1 cellular context compared by ENCODE assay signal in genomic region chr15:73991726-73992593, GRCh38.
TF ChIP-seq lines count a peak whose summit lies in the region.

Gene STOML1, minus strand, starts transcription at chr15:73992295. Its CDS starts 72 bp downstream, at chr15:73992223.

TF ChIP-seq in HepG2, 621 proteins besides CTCF, POLR2A, EP300 and RAD21 (continued from another document and continues in another):
- TF ChIP-seq SALL2 (CRISPR knock-in tag; IDR thresholded peaks at IDR 0.05) (peak; percentile 88; the same call in 1 of the 2 replicates), ZNF232 (CRISPR knock-in tag; IDR thresholded peaks at IDR 0.05; ENCODE audit: borderline replicate concordance) (no peak), GABPB1 (CRISPR knock-in tag; IDR thresholded peaks at IDR 0.05) (peak; percentile 94), MAX (IDR thresholded peaks at IDR 0.05) (peak; percentile 81), ZNF788 (CRISPR knock-in tag; IDR thresholded peaks at IDR 0.05; ENCODE audit: borderline replicate concordance) (peak; percentile 73; the same call in 1 of the 2 replicates), ZKSCAN8 (CRISPR knock-in tag; IDR thresholded peaks at IDR 0.05; ENCODE audit: borderline replicate concordance) (no peak), SMC3 (IDR thresholded peaks at IDR 0.05; ENCODE audit: low read length) (no peak), ZNF234 (CRISPR knock-in tag; conservative IDR thresholded peaks at IDR 0.05) (no peak), DMAP1 (CRISPR knock-in tag; IDR thresholded peaks at IDR 0.05) (peak; percentile 38; the same call in 1 of the 2 replicates), ZNF12 (CRISPR knock-in tag; IDR thresholded peaks at IDR 0.05) (no peak), EED (CRISPR knock-in tag; IDR thresholded peaks at IDR 0.05) (no peak), ZEB1 (IDR thresholded peaks at IDR 0.05; ENCODE audit: insufficient replicate concordance, low read depth) (no peak), ZNF543 (CRISPR knock-in tag; IDR thresholded peaks at IDR 0.05) (0 out of 2 replicates have a peak, but pooled peaks have one; percentile 60), ZNF296 (CRISPR knock-in tag; conservative IDR thresholded peaks at IDR 0.05) (no peak), U2AF2 (IDR thresholded peaks at IDR 0.05; ENCODE audit: low read depth, low read length) (no peak), ZNF777 (CRISPR knock-in tag; IDR thresholded peaks at IDR 0.05) (peak; percentile 51; the same call in 1 of the 2 replicates), RERE (CRISPR knock-in tag; IDR thresholded peaks at IDR 0.05; ENCODE audit: low read depth) (no peak), ZNF335 (CRISPR knock-in tag; IDR thresholded peaks at IDR 0.05) (no peak), SP5 (CRISPR knock-in tag; IDR thresholded peaks at IDR 0.05; ENCODE audit: borderline replicate concordance, low read depth) (peak; percentile 55; the same call in 1 of the 2 replicates), CEBPZ (IDR thresholded peaks at IDR 0.05; ENCODE audit: low read length) (no peak), RXRA (CRISPR knock-in tag; IDR thresholded peaks at IDR 0.05) (peak; percentile 58), ZNF275 (CRISPR knock-in tag; IDR thresholded peaks at IDR 0.05; ENCODE audit: borderline replicate concordance) (no peak), MTERF4 (CRISPR knock-in tag; IDR thresholded peaks at IDR 0.05) (peak; percentile 73; the same call in 1 of the 2 replicates), ZNF569 (CRISPR knock-in tag; IDR thresholded peaks at IDR 0.05; ENCODE audit: borderline replicate concordance) (no peak), ZBTB43 (CRISPR knock-in tag; conservative IDR thresholded peaks at IDR 0.05) (0 out of 2 replicates have a peak, but pooled peaks have one; percentile 31), MTF1 (CRISPR knock-in tag; IDR thresholded peaks at IDR 0.05) (no peak), ELK4 (CRISPR knock-in tag; IDR thresholded peaks at IDR 0.05; ENCODE audit: borderline replicate concordance) (no peak), HOMEZ (CRISPR knock-in tag; IDR thresholded peaks at IDR 0.05; ENCODE audit: low read depth) (0 out of 2 replicates have a peak, but pooled peaks have one; percentile 48), MED1 (CRISPR knock-in tag; IDR thresholded peaks at IDR 0.05) (peak; percentile 51; the same call in 1 of the 2 replicates), RAD51 (IDR thresholded peaks at IDR 0.05; ENCODE audit: borderline replicate concordance) (no peak), ZNF891 (CRISPR knock-in tag; IDR thresholded peaks at IDR 0.05) (no peak), ZNF3 (CRISPR knock-in tag; IDR thresholded peaks at IDR 0.05) (no peak), ZNF430 (CRISPR knock-in tag; IDR thresholded peaks at IDR 0.05) (no peak), TFAP4 (IDR thresholded peaks at IDR 0.05; ENCODE audit: borderline replicate concordance, low read depth) (peak; percentile 28; the same call in 1 of the 2 replicates), NR3C1 (CRISPR knock-in tag; IDR thresholded peaks at IDR 0.05) (no peak), ZSCAN21 (CRISPR knock-in tag; IDR thresholded peaks at IDR 0.05; ENCODE audit: borderline replicate concordance) (0 out of 2 replicates have a peak, but pooled peaks have one; percentile 48), PHF20 (CRISPR knock-in tag; IDR thresholded peaks at IDR 0.05) (peak; percentile 91), ZNF354B (CRISPR knock-in tag; IDR thresholded peaks at IDR 0.05) (no peak), JUNB (CRISPR knock-in tag; IDR thresholded peaks at IDR 0.05; ENCODE audit: borderline replicate concordance) (no peak), ZNF749 (CRISPR knock-in tag; IDR thresholded peaks at IDR 0.05; ENCODE audit: borderline replicate concordance) (peak; percentile 17; the same call in 1 of the 2 replicates), ERF (CRISPR knock-in tag; IDR thresholded peaks at IDR 0.05) (peak; percentile 79), MAFG (CRISPR knock-in tag; IDR thresholded peaks at IDR 0.05) (no peak), ZGPAT (CRISPR knock-in tag; IDR thresholded peaks at IDR 0.05) (peak; percentile 70; the same call in 1 of the 2 replicates), SPEN (CRISPR knock-in tag; IDR thresholded peaks at IDR 0.05; ENCODE audit: low read depth) (peak; percentile 97)
